ENCODE assay signal across 9 cellular contexts in the genomic region with DNA sequence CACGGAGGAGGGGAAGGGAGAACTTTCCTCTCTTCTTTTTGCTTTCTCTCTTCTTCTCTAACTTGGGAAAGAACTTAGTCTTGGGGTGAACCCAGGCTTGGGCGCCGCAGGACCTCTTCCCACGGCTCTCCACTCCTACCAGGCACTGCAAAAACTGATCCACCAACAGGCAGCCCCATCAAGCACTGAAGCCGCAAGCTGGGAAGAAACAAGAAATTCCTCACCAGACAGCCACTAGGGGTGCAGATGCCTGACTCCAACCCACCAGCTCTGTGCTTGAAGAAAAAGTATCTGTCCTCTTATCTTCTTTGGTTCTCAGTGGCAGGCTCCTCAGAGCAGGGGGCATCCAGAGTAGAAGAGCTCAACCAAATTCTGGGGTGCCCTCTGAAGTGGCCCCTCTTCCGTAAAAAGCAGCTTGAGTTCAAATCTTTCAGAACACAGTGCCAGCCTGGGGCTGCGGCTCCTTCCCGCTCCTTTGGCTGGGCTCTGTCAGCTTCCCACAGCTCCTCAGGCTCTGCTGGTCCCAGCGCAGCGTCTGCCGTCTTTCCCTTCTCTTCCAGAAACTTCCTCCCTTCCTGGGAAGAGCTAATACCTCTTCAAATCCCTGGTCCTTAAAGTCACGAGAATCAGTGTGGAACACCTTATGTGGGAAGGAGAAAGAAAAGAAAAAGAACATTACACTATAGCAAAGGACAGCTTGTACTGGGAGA. TPM values are rescaled to one million over a fixed set of nuclear protein-coding genes. Genes with fewer than 3 reads are reported as not detected.
DNase-seq lines count a peak whose midpoint lies in the region; TF ChIP-seq lines count a peak whose summit lies in the region.
"Had no signal": no experiment of that assay in that cellular context is flagged by ENCODE, and none has a peak within 500 bp of the region (broad histone marks: within the 10 kb centered on the region; RNA-seq: fewer than 3 reads in every experiment).

No MANE protein-coding gene starts in this region.

- H3K9ac ChIP-seq in neural progenitor cell, result no peak overlapping the region

- H3K9me3 ChIP-seq in DOHH2 (ENCODE audit: control insufficient read depth, insufficient read depth, low read length) (no peaks in the 10 kb centered on the region), neural progenitor cell (ENCODE audit: low read depth) (no peaks in the 10 kb centered on the region)

- no peak overlapping the region for H3K27ac Mint-ChIP-seq in neural progenitor cell

- H3K9me3 Mint-ChIP-seq in neural progenitor cell, result no peaks in the 10 kb centered on the region

- no peak overlapping the region for H2AFZ ChIP-seq in neural progenitor cell (replicated peaks)

- H3K36me3 Mint-ChIP-seq in neural progenitor cell, result peaks cover 27% of the 10 kb centered on the region

- H3K27me3 ChIP-seq in DOHH2 (ENCODE audit: control insufficient read depth, low read length), result no peaks in the 10 kb centered on the region
- peaks cover 14% of the 10 kb centered on the region for H3K27me3 ChIP-seq in neural progenitor cell

- TF ChIP-seq CTCF in DOHH2 (IDR thresholded peaks at IDR 0.05; ENCODE audit: low read depth, low read length, poor library complexity, severe bottlenecking), result no peak
- peak; percentile 36 for TF ChIP-seq CTCF in neural progenitor cell (IDR thresholded peaks at IDR 0.05)

- peak overlapping the region; percentile 93 for H3K4me2 ChIP-seq in DOHH2 (ENCODE audit: low read length)
- no peak overlapping the region for H3K4me2 ChIP-seq in neural progenitor cell

- H3K27me3 Mint-ChIP-seq in neural progenitor cell (ENCODE audit: insufficient read depth, low read depth), result peaks cover 2% of the 10 kb centered on the region

- peak overlapping the region; percentile 93 for H3K4me3 Mint-ChIP-seq in neural progenitor cell

- H3K4me1 ChIP-seq in DOHH2 (ENCODE audit: control insufficient read depth, low read length) (peaks cover 63% of the 10 kb centered on the region), neural progenitor cell (peaks cover 24% of the 10 kb centered on the region)

- H3K4me1 Mint-ChIP-seq in neural progenitor cell, result peaks cover 33% of the 10 kb centered on the region

- H3K4me3 ChIP-seq in DOHH2 (ENCODE audit: low read length), result peak overlapping the region; percentile 96; the same call in 1 of the 2 replicates
- no peak overlapping the region for H3K4me3 ChIP-seq in neural progenitor cell

- no peaks in the 10 kb centered on the region for H3K9me2 ChIP-seq in DOHH2 (replicated peaks; ENCODE audit: control insufficient read depth, low read length)

- DNase-seq in LHCN-M2 (ENCODE audit: low read depth) (peak; percentile 9), cerebellum (ENCODE audit: low spot score) (peak; percentile 43), neural progenitor cell (ENCODE audit: low spot score) (peak; percentile 44), LoVo (ENCODE audit: low spot score) (no peak)
- DNase-seq in activated CD4-positive, CD25-positive, alpha-beta regulatory T cell treated with anti-CD3 and anti-CD28 coated beads, Interleukin-2, amount 50 U/mL, for 72 hours, result no peak
- DNase-seq in stimulated activated naive CD4-positive, alpha-beta T cell (lab: John Stamatoyannopoulos, UW), result no peak
- DNase-seq: retina, T1000 had no signal

- H3K79me2 ChIP-seq in DOHH2 (ENCODE audit: control insufficient read depth, low read length) (peaks cover 84% of the 10 kb centered on the region), neural progenitor cell (ENCODE audit: low read depth) (peaks cover 23% of the 10 kb centered on the region)

- H4K20me1 ChIP-seq in DOHH2 (ENCODE audit: control insufficient read depth, insufficient read depth, low read depth, low read length), result peaks cover 10% of the 10 kb centered on the region
- H4K20me1 ChIP-seq in neural progenitor cell (ENCODE audit: low read depth), result peaks cover 11% of the 10 kb centered on the region

- no peak overlapping the region for H3K27ac ChIP-seq in DOHH2 (ENCODE audit: low read depth, low read length)
- H3K27ac ChIP-seq in neural progenitor cell, result no peak overlapping the region

- H3K36me3 ChIP-seq in DOHH2 (ENCODE audit: control insufficient read depth, low read length) (peaks cover 40% of the 10 kb centered on the region), neural progenitor cell (no peaks in the 10 kb centered on the region)

- peaks cover 4% of the 10 kb centered on the region for H3F3A ChIP-seq in DOHH2 (ENCODE audit: control insufficient read depth, insufficient read depth)
- H3F3A ChIP-seq in neural progenitor cell (ENCODE audit: low read depth), result peaks cover 9% of the 10 kb centered on the region

RNA-seq across cellular contexts. Expression of gene SLC41A1, which starts 2.4 kb away (rescaled TPM):
- 21.5 and 24.7 TPM in 2 replicates for total RNA-seq in LHCN-M2 (2014; rRNA removed)
- 19.6 TPM for polyA plus RNA-seq in LHCN-M2 (2012)
- 18.0 TPM for total RNA-seq in cerebellum
- 10.4 and 15.8 TPM in 2 replicates for total RNA-seq in neural progenitor cell (ENCODE audit: low replicate concordance)

RNA-seq across cellular contexts. Expression of gene RAB29, which starts 35.3 kb away (rescaled TPM):
- total RNA-seq in LHCN-M2 (2014; rRNA removed), result 24.9 and 29.3 TPM in 2 replicates
- polyA plus RNA-seq in LHCN-M2 (2012), result 19.8 TPM
- total RNA-seq in cerebellum, result 3.4 TPM
- total RNA-seq in neural progenitor cell (ENCODE audit: low replicate concordance), result 3.8 and 6.0 TPM in 2 replicates

RNA-seq across cellular contexts. Expression of gene PM20D1, which starts 39.3 kb away (rescaled TPM):
- total RNA-seq in LHCN-M2 (2014; rRNA removed), result not detected in 2 replicates
- polyA plus RNA-seq in LHCN-M2 (2012), result 0.13 TPM
- total RNA-seq in cerebellum, result 0.18 TPM
- total RNA-seq in neural progenitor cell (ENCODE audit: low replicate concordance), result not detected in 2 replicates

Comparison
In these comparisons a context has a peak if more than half of its experiments do, and no peak if none do; other contexts are left out.
1. DNase-seq: peak in LHCN-M2 (single experiment), cerebellum (single experiment) and neural progenitor cell (single experiment); none in activated CD4-positive, CD25-positive, alpha-beta regulatory T cell treated with anti-CD3 and anti-CD28 coated beads, Interleukin-2, amount 50 U/mL, for 72 hours (single experiment), stimulated activated naive CD4-positive, alpha-beta T cell (0 of 6) and LoVo (single experiment).